In genomic region chr6:95364016-95364604, GRCh38 we compare ENCODE assay signal across 8 cellular contexts.
DNase-seq lines count a peak whose midpoint lies in the region; ATAC-seq and TF ChIP-seq lines count a peak whose summit lies in the region.

No MANE protein-coding gene starts in this region.

- no peak overlapping the region for H2BK120ac ChIP-seq in mesendoderm (ENCODE audit: low read depth, low read length)

- peak; percentile 48; the same call in 1 of the 2 replicates for TF ChIP-seq CTCF in WTC11 (IDR thresholded peaks at IDR 0.05)

- no peak overlapping the region for H3K27ac Mint-ChIP-seq in WTC11
- no peak overlapping the region for H3K27ac Mint-ChIP-seq in activated T-cell treated with anti-CD3 and anti-CD28 coated beads, Interleukin-2, amount 50 U/mL, for 24 hours

- no peak overlapping the region for H2AK5ac ChIP-seq in mesendoderm (ENCODE audit: low read length)

- H3K18ac ChIP-seq in mesendoderm (ENCODE audit: low read length) = no peak overlapping the region

- H3K4me1 ChIP-seq in mesendoderm (ENCODE audit: control insufficient read depth, low read depth, low read length) = peaks cover 2% of the 10 kb centered on the region

- no peaks in the 10 kb centered on the region for H3K27me3 Mint-ChIP-seq in WTC11 (ENCODE audit: low read depth)
- no peaks in the 10 kb centered on the region for H3K27me3 Mint-ChIP-seq in activated T-cell treated with anti-CD3 and anti-CD28 coated beads, Interleukin-2, amount 50 U/mL, for 24 hours

- H3K23ac ChIP-seq in mesendoderm (ENCODE audit: low read length) = no peak overlapping the region

- CTCF ChIA-PET in WTC11 (lab: Charles Lee) = no interaction called here

- no peak overlapping the region for H3K9ac ChIP-seq in mesendoderm (ENCODE audit: low read length)

- no peak overlapping the region for H3K4ac ChIP-seq in mesendoderm (ENCODE audit: low read depth, low read length)

- no peak overlapping the region for H3K27ac ChIP-seq in mesendoderm (ENCODE audit: low read depth, low read length)

- H3K79me2 ChIP-seq in mesendoderm (ENCODE audit: control insufficient read depth, insufficient read depth, low read length) = no peaks in the 10 kb centered on the region

- ATAC-seq in HG02642 (IDR thresholded peaks at IDR 0.05; ENCODE audit: poor library complexity, unreplicated experiment) (peak; percentile 87), WTC11 (no peak; the same call in 1 of the 2 replicates)

- no peak overlapping the region for H3K4me3 ChIP-seq in mesendoderm (ENCODE audit: low read length)

- no peaks in the 10 kb centered on the region for H3K79me1 ChIP-seq in mesendoderm (ENCODE audit: low read length)

- POLR2A ChIA-PET in WTC11 (lab: Charles Lee) = no interaction called here

- no peak overlapping the region for H4K5ac ChIP-seq in mesendoderm (ENCODE audit: low read length)

- H3K56ac ChIP-seq in mesendoderm (ENCODE audit: low read length) = no peak overlapping the region

- H3K9me3 Mint-ChIP-seq in WTC11 = no peaks in the 10 kb centered on the region
- H3K9me3 Mint-ChIP-seq in activated T-cell treated with anti-CD3 and anti-CD28 coated beads, Interleukin-2, amount 50 U/mL, for 24 hours = no peaks in the 10 kb centered on the region

- no peaks in the 10 kb centered on the region for H3K36me3 Mint-ChIP-seq in WTC11
- H3K36me3 Mint-ChIP-seq in activated T-cell treated with anti-CD3 and anti-CD28 coated beads, Interleukin-2, amount 50 U/mL, for 24 hours (ENCODE audit: low read depth) = no peaks in the 10 kb centered on the region

- DNase-seq in SIG-M5 treated with dmso at 0.1 percent for 504 hours (lab: John Stamatoyannopoulos, UW; ENCODE audit: unreplicated experiment) = peak; percentile 24
- DNase-seq in SIG-M5 (lab: John Stamatoyannopoulos, UW) = no peak
- DNase-seq in MV-4-11 (lab: John Stamatoyannopoulos, UW) = peak; percentile 10
- DNase-seq in WTC11 (ENCODE audit: low spot score) = no peak
- peak; percentile 50 for DNase-seq in mesendoderm
- DNase-seq in stimulated activated CD4-positive, alpha-beta T cell treated with anti-CD3 and anti-CD28 coated beads, Interleukin-4, amount 100 ng/mL, for 1 hour = no peak
- DNase-seq in activated T-cell treated with anti-CD3 and anti-CD28 coated beads, Interleukin-2, amount 50 U/mL, for 24 hours = no peak

- H2BK15ac ChIP-seq in mesendoderm (replicated peaks; ENCODE audit: low read depth) = no peak overlapping the region

- no peak overlapping the region for H4K8ac ChIP-seq in mesendoderm (ENCODE audit: low read depth, low read length)

- H3K27me3 ChIP-seq in mesendoderm (ENCODE audit: insufficient read depth, low read length, poor library complexity) = no peaks in the 10 kb centered on the region

- peaks cover 22% of the 10 kb centered on the region for H3K4me1 Mint-ChIP-seq in WTC11
- no peaks in the 10 kb centered on the region for H3K4me1 Mint-ChIP-seq in activated T-cell treated with anti-CD3 and anti-CD28 coated beads, Interleukin-2, amount 50 U/mL, for 24 hours (ENCODE audit: low read depth)

- WGBS in mesendoderm (ENCODE audit: extremely low coverage, insufficient coverage, low lambda C conversion rate) = no CpG with 5 or more reads among the region's 4 CpGs

- no peaks in the 10 kb centered on the region for H3K36me3 ChIP-seq in mesendoderm (ENCODE audit: control insufficient read depth, insufficient read depth, low read length)

- no peak overlapping the region for H3K4me3 Mint-ChIP-seq in WTC11
- H3K4me3 Mint-ChIP-seq in activated T-cell treated with anti-CD3 and anti-CD28 coated beads, Interleukin-2, amount 50 U/mL, for 24 hours = no peak overlapping the region

- H2BK5ac ChIP-seq in mesendoderm (ENCODE audit: low read length) = no peak overlapping the region

- H3K4me2 ChIP-seq in mesendoderm (ENCODE audit: low read length) = no peak overlapping the region

TF ChIP-seq in WTC11, 78 proteins besides CTCF, POLR2A, EP300 and RAD21:
- TF ChIP-seq GTF2I (CRISPR knock-in tag; conservative IDR thresholded peaks at IDR 0.05) (no peak), FOXP1 (CRISPR knock-in tag; IDR thresholded peaks at IDR 0.05; ENCODE audit: borderline replicate concordance) (no peak), NR2C2 (CRISPR knock-in tag; IDR thresholded peaks at IDR 0.05) (no peak), E2F5 (CRISPR knock-in tag; IDR thresholded peaks at IDR 0.05) (no peak), TCF7 (CRISPR knock-in tag; IDR thresholded peaks at IDR 0.05; ENCODE audit: low read depth) (no peak), IRF2 (CRISPR knock-in tag; IDR thresholded peaks at IDR 0.05; ENCODE audit: borderline replicate concordance, low read depth) (no peak), PRRX2 (CRISPR knock-in tag; IDR thresholded peaks at IDR 0.05) (no peak), GRHL2 (CRISPR knock-in tag; IDR thresholded peaks at IDR 0.05; ENCODE audit: insufficient replicate concordance, severe bottlenecking) (no peak), CBFB (CRISPR knock-in tag; IDR thresholded peaks at IDR 0.05; ENCODE audit: low read depth) (no peak), MXD4 (CRISPR knock-in tag; IDR thresholded peaks at IDR 0.05; ENCODE audit: borderline replicate concordance) (no peak), ETV6 (CRISPR knock-in tag; IDR thresholded peaks at IDR 0.05) (no peak), HMGA2 (CRISPR knock-in tag; IDR thresholded peaks at IDR 0.05) (no peak), ZNF281 (CRISPR knock-in tag; IDR thresholded peaks at IDR 0.05) (no peak)
- TF ChIP-seq, protein P1, sequence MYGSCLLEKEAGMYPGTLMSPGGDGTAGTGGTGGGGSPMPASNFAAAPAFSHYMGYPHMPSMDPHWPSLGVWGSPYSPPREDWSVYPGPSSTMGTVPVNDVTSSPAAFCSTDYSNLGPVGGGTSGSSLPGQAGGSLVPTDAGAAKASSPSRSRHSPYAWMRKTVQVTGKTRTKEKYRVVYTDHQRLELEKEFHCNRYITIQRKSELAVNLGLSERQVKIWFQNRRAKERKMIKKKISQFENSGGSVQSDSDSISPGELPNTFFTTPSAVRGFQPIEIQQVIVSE (CRISPR knock-in tag; IDR thresholded peaks at IDR 0.05; ENCODE audit: borderline replicate concordance) = no peak
- TF ChIP-seq, protein P2, sequence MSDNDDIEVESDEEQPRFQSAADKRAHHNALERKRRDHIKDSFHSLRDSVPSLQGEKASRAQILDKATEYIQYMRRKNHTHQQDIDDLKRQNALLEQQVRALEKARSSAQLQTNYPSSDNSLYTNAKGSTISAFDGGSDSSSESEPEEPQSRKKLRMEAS (CRISPR knock-in tag; IDR thresholded peaks at IDR 0.05) = no peak

Comparison
In these comparisons a context has a peak if more than half of its experiments do, and no peak if none do; other contexts are left out.
1. DNase-seq: peak in SIG-M5 treated with dmso at 0.1 percent for 504 hours (single experiment), MV-4-11 (single experiment) and mesendoderm (single experiment); none in SIG-M5 (single experiment), WTC11 (single experiment), stimulated activated CD4-positive, alpha-beta T cell treated with anti-CD3 and anti-CD28 coated beads, Interleukin-4, amount 100 ng/mL, for 1 hour (single experiment) and activated T-cell treated with anti-CD3 and anti-CD28 coated beads, Interleukin-2, amount 50 U/mL, for 24 hours (single experiment).